ENCODE assay signal across 34 cellular contexts in the genomic region with DNA sequence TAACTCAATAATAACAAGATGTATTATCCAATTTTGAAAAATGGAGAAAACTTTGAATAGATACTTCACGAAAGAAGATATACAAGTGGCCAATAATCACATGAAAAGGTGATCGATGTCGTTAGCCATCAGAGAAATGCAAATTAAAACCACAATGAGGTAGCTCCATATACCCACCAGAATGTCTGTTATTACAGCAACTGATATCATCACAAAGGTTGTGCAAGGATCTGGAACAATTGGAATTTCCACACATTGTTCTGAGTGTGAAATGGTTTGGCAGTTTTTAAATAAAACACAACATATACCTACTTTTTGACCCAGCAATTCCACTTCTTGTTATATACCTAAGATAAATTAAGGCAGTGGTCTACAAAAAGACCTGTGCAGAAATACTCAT.
"Had no signal": no experiment of that assay in that cellular context is flagged by ENCODE, and none has a peak within 500 bp of the region (broad histone marks: within the 10 kb centered on the region; RNA-seq: fewer than 3 reads in every experiment).

No MANE protein-coding gene starts in this region.

- H3K9me3 Mint-ChIP-seq: activated B cell treated with CpG ODN at 0.5 μM for 24 hours; activated CD8-positive, alpha-beta T cell treated with anti-CD3 and anti-CD28 coated beads for 36 hours; activated T-cell treated with anti-CD3 and anti-CD28 coated beads, Interleukin-2, amount 50 U/mL, for 4 hours; activated T-helper 17 cell treated with anti-CD3 and anti-CD28 coated beads, Interleukin-2, amount 50 U/mL, for 72 hours; central memory CD8-positive, alpha-beta T cell; T-helper 2 cell treated with Interferon-gamma antibody and Interleukin-4, amounts not matched to agents 5 μg/mL and 100 μg/mL, for 36 hours had no signal

- H3K4me1 ChIP-seq: breast epithelium, esophagus squamous epithelium, foreskin keratinocyte, gastrocnemius medialis, heart left ventricle had no signal

- H3K27ac ChIP-seq: breast epithelium, epithelial cell of prostate, esophagus squamous epithelium, foreskin keratinocyte, gastrocnemius medialis, heart left ventricle, WERI-Rb-1 had no signal

- H3K36me3 Mint-ChIP-seq: activated naive CD8-positive, alpha-beta T cell had no signal

- H3K27me3 Mint-ChIP-seq: activated B cell treated with CpG ODN at 0.5 μM for 24 hours; activated CD8-positive, alpha-beta T cell treated with anti-CD3 and anti-CD28 coated beads for 36 hours; activated naive CD8-positive, alpha-beta T cell; activated T-helper 17 cell treated with anti-CD3 and anti-CD28 coated beads, Interleukin-2, amount 50 U/mL, for 72 hours; brain; central memory CD8-positive, alpha-beta T cell; T-helper 17 cell had no signal

- H3K36me3 ChIP-seq: breast epithelium, esophagus squamous epithelium, gastrocnemius medialis, WERI-Rb-1 had no signal

- DNase-seq: activated B cell treated with CpG ODN at 0.5 μM for 24 hours; activated CD4-positive, alpha-beta T cell treated with anti-CD3 and anti-CD28 coated beads for 48 hours; activated CD4-positive, alpha-beta T cell treated with anti-CD3 and anti-CD28 coated beads, Interleukin-2, amount 50 U/mL, for 1 hour; activated CD4-positive, alpha-beta T cell treated with anti-CD3 and anti-CD28 coated beads, Interleukin-2, amount 50 U/mL, for 48 hours; activated CD8-positive, alpha-beta memory T cell treated with anti-CD3 and anti-CD28 coated beads for 24 hours; activated CD8-positive, alpha-beta T cell treated with anti-CD3 and anti-CD28 coated beads for 36 hours; activated effector memory CD4-positive, alpha-beta T cell treated with Interleukin-2 at 50 U/mL for 16 hours; activated gamma-delta T cell treated with Interleukin-2 at 50 U/mL for 16 hours; activated naive CD4-positive, alpha-beta T cell treated with anti-CD3 and anti-CD28 coated beads, Interleukin-2, amount 50 U/mL, for 16 hours; activated naive CD4-positive, alpha-beta T cell treated with Interleukin-2 at 50 U/mL for 16 hours; activated T-cell treated with anti-CD3 and anti-CD28 coated beads, Interleukin-2, amount 50 U/mL, for 4 hours; amygdala; aorta; cortex of kidney; effector CD8-positive, alpha-beta T cell; esophagus squamous epithelium; foreskin keratinocyte; gastrocnemius medialis; glutamatergic neuron; heart left ventricle; T-helper 1 cell; T-helper 17 cell; T1000; WERI-Rb-1 had no signal

- H3K9me3 ChIP-seq: breast epithelium, esophagus squamous epithelium, gastrocnemius medialis, heart left ventricle had no signal

- H3K27ac Mint-ChIP-seq: activated B cell treated with CpG ODN at 0.5 μM for 24 hours; activated CD8-positive, alpha-beta T cell treated with anti-CD3 and anti-CD28 coated beads for 36 hours; activated naive CD8-positive, alpha-beta T cell; activated T-helper 17 cell treated with anti-CD3 and anti-CD28 coated beads, Interleukin-2, amount 50 U/mL, for 72 hours; brain; T-helper 17 cell; T-helper 2 cell treated with Interferon-gamma antibody and Interleukin-4, amounts not matched to agents 5 μg/mL and 100 μg/mL, for 36 hours had no signal

- H3K4me1 Mint-ChIP-seq: activated B cell treated with CpG ODN at 0.5 μM for 24 hours; activated T-helper 17 cell treated with anti-CD3 and anti-CD28 coated beads, Interleukin-2, amount 50 U/mL, for 72 hours; brain; central memory CD8-positive, alpha-beta T cell; T-helper 17 cell had no signal

- H3K4me3 Mint-ChIP-seq: activated B cell treated with CpG ODN at 0.5 μM for 24 hours; activated CD8-positive, alpha-beta T cell treated with anti-CD3 and anti-CD28 coated beads for 36 hours; activated naive CD8-positive, alpha-beta T cell; activated T-cell treated with anti-CD3 and anti-CD28 coated beads, Interleukin-2, amount 50 U/mL, for 4 hours; activated T-helper 17 cell treated with anti-CD3 and anti-CD28 coated beads, Interleukin-2, amount 50 U/mL, for 72 hours; brain; central memory CD8-positive, alpha-beta T cell; T-helper 17 cell; T-helper 2 cell treated with Interferon-gamma antibody and Interleukin-4, amounts not matched to agents 5 μg/mL and 100 μg/mL, for 36 hours had no signal

- ATAC-seq: activated CD4-positive, CD25-positive, alpha-beta regulatory T cell treated with anti-CD3 and anti-CD28 coated beads, Interleukin-2, amount 50 U/mL, for 24 hours; activated CD8-positive, alpha-beta T cell treated with anti-CD3 and anti-CD28 coated beads for 36 hours; activated T-cell treated with anti-CD3 and anti-CD28 coated beads, Interleukin-2, amount 50 U/mL, for 4 hours; activated T-helper 17 cell treated with anti-CD3 and anti-CD28 coated beads, Interleukin-2, amount 50 U/mL, for 72 hours; foreskin keratinocyte; gastrocnemius medialis; heart left ventricle; T-helper 17 cell had no signal

- H3K4me3 ChIP-seq: breast epithelium, esophagus squamous epithelium, gastrocnemius medialis, heart left ventricle had no signal

- FAIRE-seq: endometrium, endothelial cell of umbilical vein had no signal

- H3K27me3 ChIP-seq: esophagus squamous epithelium, foreskin keratinocyte, gastrocnemius medialis, heart left ventricle had no signal
